In the genomic region with DNA sequence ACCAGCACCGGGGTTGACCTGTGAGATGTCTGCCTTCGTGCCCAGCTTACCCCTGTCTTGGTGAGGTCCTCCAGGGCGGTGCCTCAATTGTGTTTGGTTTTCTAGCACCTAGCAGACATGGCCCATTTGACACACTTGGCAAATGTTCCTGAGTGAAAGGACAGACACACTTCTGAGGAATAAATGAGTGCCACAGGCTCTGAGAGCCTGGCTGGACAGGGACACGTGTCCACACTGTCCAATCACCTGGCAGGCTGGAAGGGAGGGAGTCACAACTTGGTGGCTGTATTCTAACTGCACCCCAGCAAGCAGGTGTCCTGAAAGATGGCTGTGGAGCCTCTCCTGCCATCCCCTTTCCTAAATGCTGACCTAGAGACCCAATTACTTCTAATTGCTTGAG, we compare ENCODE assay signal across 1 cellular context.
TF ChIP-seq lines count a peak whose summit lies in the region.

No MANE protein-coding gene starts in this region.

TF ChIP-seq in SK-N-SH, 30 proteins besides CTCF, POLR2A, EP300 and RAD21 (continued from another document):
- TF ChIP-seq PBX3 (IDR thresholded peaks at IDR 0.05): no peak
- no peak for TF ChIP-seq FOXJ3 (CRISPR knock-in tag; IDR thresholded peaks at IDR 0.05)
- no peak for TF ChIP-seq TCF12 (IDR thresholded peaks at IDR 0.05)
- TF ChIP-seq NFIC (IDR thresholded peaks at IDR 0.05; ENCODE audit: borderline replicate concordance): no peak
- no peak for TF ChIP-seq TEAD4 (IDR thresholded peaks at IDR 0.05; ENCODE audit: borderline replicate concordance, insufficient read depth)
- TF ChIP-seq EZH2phosphoT487 (IDR thresholded peaks at IDR 0.05; ENCODE audit: borderline replicate concordance, low read depth): no peak
- TF ChIP-seq RXRA (IDR thresholded peaks at IDR 0.05; ENCODE audit: borderline replicate concordance, low read depth): no peak
- TF ChIP-seq FOSL2 (IDR thresholded peaks at IDR 0.05; ENCODE audit: borderline replicate concordance, low read depth): no peak
- no peak for TF ChIP-seq ZBTB33 (IDR thresholded peaks at IDR 0.05; ENCODE audit: borderline replicate concordance, low read depth)
- TF ChIP-seq SMC3 (IDR thresholded peaks at IDR 0.05; ENCODE audit: low read depth, low read length): no peak
- TF ChIP-seq RFX5 (IDR thresholded peaks at IDR 0.05; ENCODE audit: low read length): no peak
- no peak for TF ChIP-seq POLR2AphosphoS5 (IDR thresholded peaks at IDR 0.05; ENCODE audit: low read depth, low read length)
- TF ChIP-seq, protein P1, sequence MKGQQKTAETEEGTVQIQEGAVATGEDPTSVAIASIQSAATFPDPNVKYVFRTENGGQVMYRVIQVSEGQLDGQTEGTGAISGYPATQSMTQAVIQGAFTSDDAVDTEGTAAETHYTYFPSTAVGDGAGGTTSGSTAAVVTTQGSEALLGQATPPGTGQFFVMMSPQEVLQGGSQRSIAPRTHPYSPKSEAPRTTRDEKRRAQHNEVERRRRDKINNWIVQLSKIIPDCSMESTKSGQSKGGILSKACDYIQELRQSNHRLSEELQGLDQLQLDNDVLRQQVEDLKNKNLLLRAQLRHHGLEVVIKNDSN (IDR thresholded peaks at IDR 0.05; ENCODE audit: borderline replicate concordance, low read depth): no peak
- no peak for TF ChIP-seq FOXM1 (IDR thresholded peaks at IDR 0.05; ENCODE audit: low read depth)
- no peak for TF ChIP-seq YY1 (IDR thresholded peaks at IDR 0.05; ENCODE audit: low read depth)
- no peak for TF ChIP-seq GABPA (IDR thresholded peaks at IDR 0.05; ENCODE audit: low read depth)
TF ChIP-seq in SK-N-SH: peak in this region for 0.
